ENCODE assay signal across 15 cellular contexts in genomic region chr20:44501448-44501847, GRCh38. TPM values are rescaled to one million over a fixed set of nuclear protein-coding genes. Genes with fewer than 3 reads are reported as not detected.
DNase-seq lines count a peak whose midpoint lies in the region; ATAC-seq and TF ChIP-seq lines count a peak whose summit lies in the region.
"Had no signal": no experiment of that assay in that cellular context is flagged by ENCODE, and none has a peak within 500 bp of the region (broad histone marks: within the 10 kb centered on the region; RNA-seq: fewer than 3 reads in every experiment).

No MANE protein-coding gene starts in this region.

- intact Hi-C loops in Right ventricle myocardium superior (cut with DNase I) (no loop called here), cardiac septum (cut with DNase I) (no loop called here), stomach (cut with DNase I; ENCODE audit: low total_unique reads) (no loop called here)

- H3K27me3 ChIP-seq in right atrium auricular region, result no peaks in the 10 kb centered on the region
- no peaks in the 10 kb centered on the region for H3K27me3 ChIP-seq in stomach
- H3K27me3 ChIP-seq: BE2C, ovary, uterus had no signal

- no peak for TF ChIP-seq EP300 in stomach (IDR thresholded peaks at IDR 0.05)

- DNase-seq in Right ventricle myocardium superior, result no peak
- no peak for DNase-seq in cardiac septum (ENCODE audit: low spot score)
- DNase-seq in amniotic stem cell (lab: John Stamatoyannopoulos, UW), result peak; percentile 11
- DNase-seq in right atrium auricular region (ENCODE audit: low spot score), result no peak
- peak; percentile 55 for DNase-seq in stromal cell of bone marrow (ENCODE audit: low read depth)
- no peak for DNase-seq in 8988T
- DNase-seq in stomach, result no peak
- DNase-seq in globus pallidus (ENCODE audit: low spot score), result no peak
- DNase-seq: BE2C, MM.1S, NCI-H345, ovary had no signal

- no peak for TF ChIP-seq POLR2A in stomach (IDR thresholded peaks at IDR 0.05)

- H3K27ac ChIP-seq in right atrium auricular region (peak overlapping the region; percentile 8 to 58), stomach (no peak overlapping the region)
- H3K27ac ChIP-seq: ovary, VCaP had no signal

- no peak overlapping the region for H3K4me3 ChIP-seq in right atrium auricular region
- no peak overlapping the region for H3K4me3 ChIP-seq in stomach
- H3K4me3 ChIP-seq: HAP-1, ovary, uterus had no signal

- ATAC-seq in Right ventricle myocardium superior (ENCODE audit: poor library complexity), result peak; percentile 45

- WGBS in stomach, 5 donors, result 84 to 93% (median 89%) methylated on average over 5 of the region's 5 CpGs

- H3K36me3 ChIP-seq in right atrium auricular region (peaks cover 97% of the 10 kb centered on the region), stomach (peaks cover 71 to 100% (median 100%) of the 10 kb centered on the region in 4 donors)
- H3K36me3 ChIP-seq: ovary, uterus had no signal

- H3K4me1 ChIP-seq in right atrium auricular region (peaks cover 0 to 15% of the 10 kb centered on the region in 2 donors), stomach (peaks cover 0 to under 1% (median 0%) of the 10 kb centered on the region in 4 donors)
- H3K4me1 ChIP-seq: BE2C, HAP-1, uterus had no signal

- TF ChIP-seq CTCF in right atrium auricular region (IDR thresholded peaks at IDR 0.05), result no peak
- TF ChIP-seq CTCF in stomach (IDR thresholded peaks at IDR 0.05), result no peak

- H3K9me3 ChIP-seq in right atrium auricular region (no peaks in the 10 kb centered on the region), stomach (no peaks in the 10 kb centered on the region)
- H3K9me3 ChIP-seq: BE2C, HAP-1, ovary, uterus had no signal

RNA-seq across cellular contexts. Expression of gene SERINC3, which starts 20.4 kb away (rescaled TPM):
- 84.4 TPM for total RNA-seq in Right ventricle myocardium superior
- 94.3 TPM for total RNA-seq in cardiac septum
- total RNA-seq in right atrium auricular region, result 100 to 1,000 TPM in 1 of 2 donors, 10 to 100 TPM in 1; 85.7 to 112 TPM
- total RNA-seq in stomach, result 100 to 1,000 TPM in 1 of 5 donors, 10 to 100 TPM in 3, 1 to 10 TPM in 1; 9.6 to 109 (median 84.6) TPM
- polyA plus RNA-seq in stomach, result 10 to 100 TPM; 17.4 to 25.0 (median 24.0) TPM

RNA-seq across cellular contexts. Expression of gene TTPAL, which starts 25.8 kb away (rescaled TPM):
- 3.4 TPM for total RNA-seq in Right ventricle myocardium superior
- 5.3 TPM for total RNA-seq in cardiac septum
- total RNA-seq in right atrium auricular region, result 1 to 10 TPM; 3.6 to 6.0 TPM
- 10 to 100 TPM in 1 of 5 donors, 1 to 10 TPM in 4; 3.5 to 18.3 (median 5.8) TPM for total RNA-seq in stomach
- polyA plus RNA-seq in stomach, result 1 to 10 TPM; 2.1 to 4.2 (median 2.7) TPM

Comparison
In these comparisons a context has a peak if more than half of its experiments do, and no peak if none do; other contexts are left out.
1. DNase-seq: peak in amniotic stem cell (single experiment) and stromal cell of bone marrow (single experiment); none in Right ventricle myocardium superior (single experiment), cardiac septum (single experiment), right atrium auricular region (single experiment), 8988T (single experiment), stomach (single experiment) and globus pallidus (single experiment).
2. H3K27ac ChIP-seq: peak in right atrium auricular region (2 of 2); none in stomach (0 of 5).